Comparison of ENCODE assay signal across 8 cellular contexts in genomic region chr7:22452142-22452763, GRCh38. TPM values are rescaled to one million over a fixed set of nuclear protein-coding genes. Genes with fewer than 3 reads are reported as not detected.
DNase-seq lines count a peak whose midpoint lies in the region; ATAC-seq, FAIRE-seq and TF ChIP-seq lines count a peak whose summit lies in the region.

No MANE protein-coding gene starts in this region.

- H3K9ac ChIP-seq in OCI-LY1 (ENCODE audit: low read length), result peak overlapping the region; percentile 52

- peak overlapping the region; percentile 44 for H3K4me3 ChIP-seq in OCI-LY1 (ENCODE audit: low read depth, low read length, poor library complexity, severe bottlenecking)
- peak overlapping the region; percentile 42 for H3K4me3 ChIP-seq in choroid plexus epithelial cell (ENCODE audit: low read depth, low read length)

- H3K79me2 ChIP-seq in OCI-LY1 (ENCODE audit: insufficient read depth, low read length), result no peaks in the 10 kb centered on the region

- FAIRE-seq in GM12891 (lab: Jason Lieb, UNC), result peak; percentile 72

- H3K27ac ChIP-seq in OCI-LY1 (ENCODE audit: low read depth, low read length, poor library complexity, severe bottlenecking), result peak overlapping the region; percentile 40

- H2AFZ ChIP-seq in OCI-LY1 (ENCODE audit: low read length), result peak overlapping the region; percentile 15; the same call in 1 of the 2 replicates

- peaks cover 35% of the 10 kb centered on the region for H3K4me1 ChIP-seq in OCI-LY1 (ENCODE audit: insufficient read depth, low read length, severe bottlenecking)

- no peaks in the 10 kb centered on the region for H3K9me3 ChIP-seq in OCI-LY1 (ENCODE audit: low read length)

- no peaks in the 10 kb centered on the region for H4K20me1 ChIP-seq in OCI-LY1 (ENCODE audit: insufficient read depth, low read length)

- peak overlapping the region; percentile 66 for H3K4me2 ChIP-seq in OCI-LY1 (ENCODE audit: low read length)

- H3K36me3 ChIP-seq in OCI-LY1 (ENCODE audit: insufficient read depth, low read length), result no peaks in the 10 kb centered on the region

- TF ChIP-seq CTCF in OCI-LY1 (IDR thresholded peaks at IDR 0.05; ENCODE audit: low read length), result peak; percentile 98
- peak; percentile 85 for TF ChIP-seq CTCF in choroid plexus epithelial cell (conservative IDR thresholded peaks at IDR 0.05; ENCODE audit: low read depth, low read length)

- TF ChIP-seq POLR2A in GM12891 (IDR thresholded peaks at IDR 0.05; ENCODE audit: low read depth, low read length), result no peak

- no peaks in the 10 kb centered on the region for H3K9me2 ChIP-seq in OCI-LY1 (ENCODE audit: low read depth, low read length)

- DNase-seq in GM12891 (ENCODE audit: insufficient read length, low spot score), result peak; percentile 32
- peak; percentile 61 for DNase-seq in choroid plexus epithelial cell (ENCODE audit: low read depth)
- peak; percentile 64 for DNase-seq in left lobe of liver (ENCODE audit: low spot score)
- DNase-seq in stimulated activated CD4-positive, alpha-beta T cell treated with anti-CD3 and anti-CD28 coated beads, TNF-alpha, amount 100 ng/mL, for 48 hours (ENCODE audit: low read depth in 3 of 3), result peak in 2 of 3 donors; percentile 12 to 47
- DNase-seq in NCI-H187 (lab: John Stamatoyannopoulos, UW), result no peak
- no peak for DNase-seq in SKM-1 (lab: John Stamatoyannopoulos, UW; ENCODE audit: unreplicated experiment)
- DNase-seq in NCI-H2196 treated with DMSO at 0.1 percent for 48 hours (lab: John Stamatoyannopoulos, UW; ENCODE audit: unreplicated experiment), result no peak

- H3F3A ChIP-seq in OCI-LY1 (ENCODE audit: insufficient read depth, low read length), result no peaks in the 10 kb centered on the region

- ATAC-seq in left lobe of liver, result peak; percentile 99

- no peaks in the 10 kb centered on the region for H3K27me3 ChIP-seq in OCI-LY1 (ENCODE audit: insufficient read depth, low read length)

TF ChIP-seq in GM12891, 5 proteins besides CTCF, POLR2A, EP300 and RAD21:
- no peak for TF ChIP-seq TAF1 (IDR thresholded peaks at IDR 0.05; ENCODE audit: low read depth, low read length)
- TF ChIP-seq PAX5 (IDR thresholded peaks at IDR 0.05; ENCODE audit: insufficient read depth, low read length, severe bottlenecking), result no peak
- TF ChIP-seq POU2F2 (IDR thresholded peaks at IDR 0.05; ENCODE audit: low read depth, low read length), result no peak
- no peak for TF ChIP-seq SPI1 (IDR thresholded peaks at IDR 0.05; ENCODE audit: low read depth, low read length)
- TF ChIP-seq POLR2AphosphoS5 (IDR thresholded peaks at IDR 0.05; ENCODE audit: low read depth, low read length), result no peak
TF ChIP-seq in GM12891: peak in this region for 0.

RNA-seq across cellular contexts. Expression of gene STEAP1B, which starts 47.7 kb away (rescaled TPM):
- 0.12 TPM for polyA plus RNA-seq in GM12891 (2012; ENCODE audit: low read depth, missing spikeins)
- not detected for total RNA-seq in left lobe of liver

Comparison
In these comparisons a context has a peak if more than half of its experiments do, and no peak if none do; other contexts are left out.
1. DNase-seq: peak in GM12891 (single experiment), choroid plexus epithelial cell (single experiment), left lobe of liver (single experiment) and stimulated activated CD4-positive, alpha-beta T cell treated with anti-CD3 and anti-CD28 coated beads, TNF-alpha, amount 100 ng/mL, for 48 hours (2 of 3); none in NCI-H187 (0 of 2), SKM-1 (single experiment) and NCI-H2196 treated with DMSO at 0.1 percent for 48 hours (single experiment).